8 cellular contexts compared by ENCODE assay signal in genomic region chr5:56479701-56480304, GRCh38.
DNase-seq lines count a peak whose midpoint lies in the region; ATAC-seq lines count a peak whose summit lies in the region.

No MANE protein-coding gene starts in this region.

- no peaks in the 10 kb centered on the region for H3K4me1 ChIP-seq in ES-I3 (ENCODE audit: insufficient read depth, low read length)

- H3K9me3 ChIP-seq in ES-I3 (ENCODE audit: control insufficient read depth, insufficient read depth, low read length): no peaks in the 10 kb centered on the region; the same call in 1 of the 2 replicates

- no peaks in the 10 kb centered on the region for H3K27me3 Mint-ChIP-seq in activated T-helper 17 cell treated with anti-CD3 and anti-CD28 coated beads, Interleukin-2, amount 50 U/mL, for 72 hours
- peaks cover 7 to 20% (median 9%) of the 10 kb centered on the region in 3 donors for H3K27me3 Mint-ChIP-seq in immature natural killer cell (ENCODE audit: low read depth in 3 of 3)
- no peaks in the 10 kb centered on the region for H3K27me3 Mint-ChIP-seq in stimulated activated naive B cell treated with anti-CD40 and anti-IgM and Interleukin-4, amounts not matched to agents 10 μg/mL and 1 μg/mL and 100 μg/mL, for 72 hours

- no peak for DNase-seq in immature natural killer cell
- DNase-seq in stimulated activated naive B cell treated with anti-CD40 and anti-IgM and Interleukin-4, amounts not matched to agents 10 μg/mL and 1 μg/mL and 100 μg/mL, for 72 hours: no peak
- DNase-seq in DMS79 treated with DMSO at 0.1 percent for 48 hours (lab: John Stamatoyannopoulos, UW): no peak
- no peak for DNase-seq in occipital lobe (lab: John Stamatoyannopoulos, UW)
- no peak for DNase-seq in LoVo (ENCODE audit: low spot score)

- no peaks in the 10 kb centered on the region for H3K36me3 Mint-ChIP-seq in activated T-helper 17 cell treated with anti-CD3 and anti-CD28 coated beads, Interleukin-2, amount 50 U/mL, for 72 hours (ENCODE audit: low read depth)
- no peaks in the 10 kb centered on the region for H3K36me3 Mint-ChIP-seq in immature natural killer cell
- H3K36me3 Mint-ChIP-seq in stimulated activated naive B cell treated with anti-CD40 and anti-IgM and Interleukin-4, amounts not matched to agents 10 μg/mL and 1 μg/mL and 100 μg/mL, for 72 hours: no peaks in the 10 kb centered on the region

- no peaks in the 10 kb centered on the region for H3K9me3 Mint-ChIP-seq in activated T-helper 17 cell treated with anti-CD3 and anti-CD28 coated beads, Interleukin-2, amount 50 U/mL, for 72 hours
- H3K9me3 Mint-ChIP-seq in immature natural killer cell: no peaks in the 10 kb centered on the region
- H3K9me3 Mint-ChIP-seq in stimulated activated naive B cell treated with anti-CD40 and anti-IgM and Interleukin-4, amounts not matched to agents 10 μg/mL and 1 μg/mL and 100 μg/mL, for 72 hours: no peaks in the 10 kb centered on the region

- H3K9ac ChIP-seq in ES-I3 (ENCODE audit: low read depth, low read length): peak overlapping the region; percentile 60; the same call in 1 of the 2 replicates

- H3K4me1 Mint-ChIP-seq in activated T-helper 17 cell treated with anti-CD3 and anti-CD28 coated beads, Interleukin-2, amount 50 U/mL, for 72 hours: peaks cover 31% of the 10 kb centered on the region
- peaks cover 21 to 22% of the 10 kb centered on the region in 2 donors for H3K4me1 Mint-ChIP-seq in immature natural killer cell
- H3K4me1 Mint-ChIP-seq in stimulated activated naive B cell treated with anti-CD40 and anti-IgM and Interleukin-4, amounts not matched to agents 10 μg/mL and 1 μg/mL and 100 μg/mL, for 72 hours: peaks cover 31 to 66% of the 10 kb centered on the region in 2 donors

- H3K36me3 ChIP-seq in ES-I3 (ENCODE audit: insufficient read depth, low read length): no peaks in the 10 kb centered on the region

- peak overlapping the region; percentile 85 for H3K4me3 Mint-ChIP-seq in activated T-helper 17 cell treated with anti-CD3 and anti-CD28 coated beads, Interleukin-2, amount 50 U/mL, for 72 hours
- peak overlapping the region; percentile 60 to 77 (median 66) for H3K4me3 Mint-ChIP-seq in immature natural killer cell
- H3K4me3 Mint-ChIP-seq in stimulated activated naive B cell treated with anti-CD40 and anti-IgM and Interleukin-4, amounts not matched to agents 10 μg/mL and 1 μg/mL and 100 μg/mL, for 72 hours: peak overlapping the region; percentile 71 to 75

- peak; percentile 54 for ATAC-seq in HG03095 (IDR thresholded peaks at IDR 0.05; ENCODE audit: unreplicated experiment)
- peak; percentile 65 for ATAC-seq in activated T-helper 17 cell treated with anti-CD3 and anti-CD28 coated beads, Interleukin-2, amount 50 U/mL, for 72 hours (replicated peaks)
- ATAC-seq in stimulated activated naive B cell treated with anti-CD40 and anti-IgM and Interleukin-4, amounts not matched to agents 10 μg/mL and 1 μg/mL and 100 μg/mL, for 72 hours (replicated peaks): peak; percentile 33 to 43

- H3K27ac Mint-ChIP-seq in activated T-helper 17 cell treated with anti-CD3 and anti-CD28 coated beads, Interleukin-2, amount 50 U/mL, for 72 hours: peak overlapping the region; percentile 75
- H3K27ac Mint-ChIP-seq in immature natural killer cell: peak overlapping the region in 1 of 6 donors; percentile 6
- peak overlapping the region; percentile 3 for H3K27ac Mint-ChIP-seq in stimulated activated naive B cell treated with anti-CD40 and anti-IgM and Interleukin-4, amounts not matched to agents 10 μg/mL and 1 μg/mL and 100 μg/mL, for 72 hours
